ENCODE assay signal across 8 cellular contexts in the genomic region with DNA sequence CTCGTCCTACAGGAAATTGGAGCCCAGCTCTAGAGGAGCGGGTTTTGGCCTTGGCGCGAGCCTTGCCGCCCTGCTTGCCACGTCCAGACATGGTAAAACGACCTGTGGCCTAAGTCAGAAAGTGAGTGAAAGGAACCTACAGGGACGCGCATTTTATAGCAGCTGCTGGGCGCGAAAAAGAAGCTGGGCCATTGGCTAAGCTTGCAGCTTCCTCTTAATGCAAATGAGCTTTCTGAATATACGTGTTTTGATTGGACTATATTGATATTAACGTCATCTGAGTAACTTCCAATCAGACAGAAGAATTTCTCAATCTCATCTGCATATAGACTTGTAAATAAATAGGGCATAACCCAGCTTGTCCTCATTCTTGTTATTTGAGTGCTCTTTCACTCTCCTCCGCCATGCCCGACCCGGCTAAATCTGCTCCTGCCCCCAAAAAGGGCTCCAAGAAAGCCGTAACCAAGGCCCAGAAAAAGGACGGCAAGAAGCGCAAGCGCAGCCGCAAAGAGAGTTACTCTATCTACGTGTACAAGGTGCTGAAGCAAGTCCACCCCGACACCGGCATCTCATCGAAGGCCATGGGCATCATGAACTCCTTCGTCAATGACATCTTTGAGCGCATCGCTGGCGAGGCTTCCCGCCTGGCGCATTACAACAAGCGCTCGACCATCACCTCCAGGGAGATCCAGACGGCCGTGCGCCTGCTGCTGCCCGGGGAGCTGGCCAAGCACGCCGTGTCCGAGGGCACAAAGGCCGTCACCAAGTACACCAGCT. TPM values are rescaled to one million over a fixed set of nuclear protein-coding genes. Genes with fewer than 3 reads are reported as not detected.
DNase-seq lines count a peak whose midpoint lies in the region; TF ChIP-seq lines count a peak whose summit lies in the region.

No MANE protein-coding gene starts in this region.

- H3K4me3 ChIP-seq in LNCaP clone FGC (ENCODE audit: low read depth, low read length), result peak overlapping the region; percentile 76
- H3K4me3 ChIP-seq in foreskin fibroblast (ENCODE audit: low read depth in 1 of 2, low read length in 2 of 2), result peak overlapping the region; percentile 90 to 91
- peak overlapping the region; percentile 60 to 90 for H3K4me3 ChIP-seq in neuronal stem cell (ENCODE audit: low read length in 2 of 2)
- H3K4me3 ChIP-seq in subcutaneous abdominal adipose tissue (ENCODE audit: low read depth in 1 of 5, low read length in 5 of 5), result peak overlapping the region; percentile 94 to 100 (median 98)

- peak overlapping the region; percentile 97 for H3K18ac ChIP-seq in neuronal stem cell (ENCODE audit: low read length)

- no peaks in the 10 kb centered on the region for H3K27me3 Mint-ChIP-seq in activated T-helper 2 cell treated with anti-CD3 and anti-CD28 coated beads, Interferon-gamma antibody, Interleukin-2, Interleukin-4, amounts not matched to agents 10 μg/mL and 5 μg/mL and 100 μg/mL, durations not matched to agents 14 hours and 24 hours and 36 hours (ENCODE audit: low read depth)

- no peak overlapping the region for H3K27ac Mint-ChIP-seq in activated T-helper 2 cell treated with anti-CD3 and anti-CD28 coated beads, Interferon-gamma antibody, Interleukin-2, Interleukin-4, amounts not matched to agents 10 μg/mL and 5 μg/mL and 100 μg/mL, durations not matched to agents 14 hours and 24 hours and 36 hours

- TF ChIP-seq CTCF in LNCaP clone FGC (IDR thresholded peaks at IDR 0.05; ENCODE audit: control insufficient read depth, extremely low read depth, insufficient read depth) (0 out of 2 replicates have a peak, but pooled peaks have one; percentile 5), foreskin fibroblast (IDR thresholded peaks at IDR 0.05; ENCODE audit: low read depth, low read length) (no peak)

- peaks cover 5% of the 10 kb centered on the region for H3K36me3 Mint-ChIP-seq in activated T-helper 2 cell treated with anti-CD3 and anti-CD28 coated beads, Interferon-gamma antibody, Interleukin-2, Interleukin-4, amounts not matched to agents 10 μg/mL and 5 μg/mL and 100 μg/mL, durations not matched to agents 14 hours and 24 hours and 36 hours (ENCODE audit: low read depth)

- peak overlapping the region; percentile 97 for H2BK5ac ChIP-seq in neuronal stem cell (ENCODE audit: low read length)

- peak overlapping the region; percentile 39 for H2AFZ ChIP-seq in neuronal stem cell (ENCODE audit: low read length)

- H3K4me3 Mint-ChIP-seq in activated T-helper 2 cell treated with anti-CD3 and anti-CD28 coated beads, Interferon-gamma antibody, Interleukin-2, Interleukin-4, amounts not matched to agents 10 μg/mL and 5 μg/mL and 100 μg/mL, durations not matched to agents 14 hours and 24 hours and 36 hours (ENCODE audit: low read depth), result no peak overlapping the region

- H3K79me1 ChIP-seq in neuronal stem cell (ENCODE audit: low read depth, low read length), result peaks cover 2% of the 10 kb centered on the region

- H3K23ac ChIP-seq in neuronal stem cell (ENCODE audit: low read depth, low read length, poor library complexity), result peak overlapping the region; percentile 96

- H3K9ac ChIP-seq in neuronal stem cell (ENCODE audit: low read depth, low read length, poor library complexity) (peak overlapping the region; percentile 94), subcutaneous abdominal adipose tissue (ENCODE audit: low read length in 5 of 5) (peak overlapping the region in 2 of 5 donors; percentile 26 to 64)

- H2BK12ac ChIP-seq in neuronal stem cell (ENCODE audit: low read length), result no peak overlapping the region

- no peak overlapping the region for H2BK120ac ChIP-seq in neuronal stem cell (ENCODE audit: low read depth, low read length)

- H3K4me1 Mint-ChIP-seq in activated T-helper 2 cell treated with anti-CD3 and anti-CD28 coated beads, Interferon-gamma antibody, Interleukin-2, Interleukin-4, amounts not matched to agents 10 μg/mL and 5 μg/mL and 100 μg/mL, durations not matched to agents 14 hours and 24 hours and 36 hours (ENCODE audit: low read depth), result peaks cover 39% of the 10 kb centered on the region

- peak overlapping the region; percentile 56 for H3K4me2 ChIP-seq in neuronal stem cell (ENCODE audit: insufficient read depth, low read length, poor library complexity, severe bottlenecking)

- H3K4me1 ChIP-seq in neuronal stem cell (ENCODE audit: control insufficient read depth in 2 of 2, insufficient read depth in 1 of 2, low read depth in 1 of 2, low read length in 2 of 2) (peaks cover 4 to 6% of the 10 kb centered on the region in 2 donors), subcutaneous abdominal adipose tissue (ENCODE audit: control insufficient read depth in 5 of 5, insufficient read depth in 5 of 5, low read length in 5 of 5) (peaks cover 2 to 45% (median 39%) of the 10 kb centered on the region in 5 donors)

- H4K8ac ChIP-seq in neuronal stem cell (ENCODE audit: low read depth, low read length), result no peak overlapping the region

- intact Hi-C loops in activated T-helper 2 cell treated with anti-CD3 and anti-CD28 coated beads, Interferon-gamma antibody, Interleukin-2, Interleukin-4, amounts not matched to agents 10 μg/mL and 5 μg/mL and 100 μg/mL, durations not matched to agents 14 hours and 24 hours and 36 hours (cut with micrococcal nuclease), result loop anchor here (1.0 to 10.0 kb wide), 9 partner anchors 56 to 1736 kb away; a partner anchor contains a TSS

- peak overlapping the region; percentile 95 for H3K14ac ChIP-seq in neuronal stem cell (ENCODE audit: low read length)

- no peaks in the 10 kb centered on the region for H3K27me3 ChIP-seq in neuronal stem cell (ENCODE audit: control insufficient read depth in 3 of 3, insufficient read depth in 3 of 3, low read depth in 1 of 3, low read length in 3 of 3)
- H3K27me3 ChIP-seq in subcutaneous abdominal adipose tissue (ENCODE audit: control insufficient read depth in 5 of 5, insufficient read depth in 4 of 5, low read length in 5 of 5), result peaks cover 11 to 40% (median 18%) of the 10 kb centered on the region in 5 donors

- no peak overlapping the region for H3K4ac ChIP-seq in neuronal stem cell (ENCODE audit: low read length)

- WGBS in neuronal stem cell (ENCODE audit: extremely low coverage in 2 of 2, insufficient read length in 2 of 2, insufficient replicate concordance in 1 of 2), 2 donors, result no CpG with 5 or more reads among the region's 41 CpGs

- H3K27ac ChIP-seq in neuronal stem cell (replicated peaks; ENCODE audit: low read length), result peak overlapping the region; percentile 96
- no peak overlapping the region for H3K27ac ChIP-seq in subcutaneous abdominal adipose tissue (ENCODE audit: low read depth, low read length)

- H2AK5ac ChIP-seq in neuronal stem cell (ENCODE audit: low read depth, low read length), result no peak overlapping the region

- H3K9me3 ChIP-seq in neuronal stem cell (replicated peaks in 1 of 2; ENCODE audit: control insufficient read depth in 2 of 2, insufficient read depth in 1 of 2, low read depth in 1 of 2, low read length in 2 of 2) (no peaks in the 10 kb centered on the region), subcutaneous abdominal adipose tissue (ENCODE audit: control insufficient read depth in 5 of 5, low read length in 5 of 5) (no peaks in the 10 kb centered on the region)

- no peak overlapping the region for H4K91ac ChIP-seq in neuronal stem cell (ENCODE audit: low read depth, low read length, poor library complexity)

- H3K9me3 Mint-ChIP-seq in activated T-helper 2 cell treated with anti-CD3 and anti-CD28 coated beads, Interferon-gamma antibody, Interleukin-2, Interleukin-4, amounts not matched to agents 10 μg/mL and 5 μg/mL and 100 μg/mL, durations not matched to agents 14 hours and 24 hours and 36 hours, result no peaks in the 10 kb centered on the region

- peak; percentile 98 for DNase-seq in EH (ENCODE audit: low read depth)
- DNase-seq in GOT3 (lab: John Stamatoyannopoulos, UW), result peak; percentile 78
- DNase-seq in LNCaP clone FGC (ENCODE audit: low read depth), result peak; percentile 98
- DNase-seq in RPMI7951 (ENCODE audit: low read depth), result peak; percentile 100
- DNase-seq in activated T-helper 2 cell treated with anti-CD3 and anti-CD28 coated beads, Interferon-gamma antibody, Interleukin-2, Interleukin-4, amounts not matched to agents 10 μg/mL and 5 μg/mL and 100 μg/mL, durations not matched to agents 14 hours and 24 hours and 36 hours (ENCODE audit: low spot score), result peak; percentile 94
- DNase-seq in foreskin fibroblast, result peak; percentile 94 to 97
- peak; percentile 97 for DNase-seq in neuronal stem cell (ENCODE audit: low spot score)

- H3K36me3 ChIP-seq in neuronal stem cell (replicated peaks in 1 of 2; ENCODE audit: control insufficient read depth in 2 of 2, insufficient read depth in 2 of 2, low read length in 2 of 2) (no peaks in the 10 kb centered on the region), subcutaneous abdominal adipose tissue (ENCODE audit: control insufficient read depth in 5 of 5, insufficient read depth in 5 of 5, low read length in 5 of 5) (no peaks in the 10 kb centered on the region)

- no peak overlapping the region for H2BK15ac ChIP-seq in neuronal stem cell (ENCODE audit: low read length)

RNA-seq across cellular contexts. Expression of a gene that starts 18.9 kb away (rescaled TPM):
- total RNA-seq in RPMI7951 (2014; rRNA removed; shearing (Covaris generic)), result not detected in 2 replicates
- not detected in 2 replicates for total RNA-seq in activated T-helper 2 cell treated with anti-CD3 and anti-CD28 coated beads, Interferon-gamma antibody, Interleukin-2, Interleukin-4, amounts not matched to agents 10 μg/mL and 5 μg/mL and 100 μg/mL, durations not matched to agents 14 hours and 24 hours and 36 hours
- not detected for polyA plus RNA-seq in neuronal stem cell (2013, experiment 1 of 2)
- polyA plus RNA-seq in neuronal stem cell (2013, experiment 2 of 2), result not detected
